8 cellular contexts compared by ENCODE assay signal in genomic region chr16:636206-637080, GRCh38. TPM values are rescaled to one million over a fixed set of nuclear protein-coding genes. Genes with fewer than 3 reads are reported as not detected.
DNase-seq lines count a peak whose midpoint lies in the region; ATAC-seq and TF ChIP-seq lines count a peak whose summit lies in the region.

TSS of gene METTL26 (minus strand) at chr16:636305. CDS start at chr16:636290, 15 bp downstream.

- no peaks in the 10 kb centered on the region for H4K20me1 ChIP-seq in hepatocyte (ENCODE audit: insufficient read depth, poor library complexity, severe bottlenecking)

- ATAC-seq in GM18511 (IDR thresholded peaks at IDR 0.05; ENCODE audit: unreplicated experiment) (peak; percentile 75), HG03025 (IDR thresholded peaks at IDR 0.05; ENCODE audit: low FRiP score, unreplicated experiment) (peak; percentile 48)

- in situ Hi-C loops in astrocyte of the cerebellum (cut with HindIII; ENCODE audit: low sequenced_read_pairs), result no loop called here

- WGBS in hepatocyte (ENCODE audit: low lambda C conversion rate, missing lambda C conversion rate), result 1% methylated on average over 89 of the region's 91 CpGs

- no peaks in the 10 kb centered on the region for H3K36me3 ChIP-seq in hepatocyte (replicated peaks; ENCODE audit: insufficient read depth, low read depth)

- no peaks in the 10 kb centered on the region for H3K27me3 ChIP-seq in hepatocyte

- peak within 1 kb of the TSS; percentile 55 for H3K4me3 ChIP-seq in astrocyte of the cerebellum (ENCODE audit: low read depth, low read length)
- H3K4me3 ChIP-seq in hepatocyte, result peak within 1 kb of the TSS; percentile 96

- H3K4me1 ChIP-seq in hepatocyte (ENCODE audit: insufficient read depth), result peaks cover 16% of the 10 kb centered on the region

- peak within 1 kb of the TSS; percentile 99 for H3K27ac ChIP-seq in hepatocyte

- no peak for TF ChIP-seq CTCF in astrocyte of the cerebellum (IDR thresholded peaks at IDR 0.05; ENCODE audit: low read depth, low read length, missing control alignments)
- TF ChIP-seq CTCF in hepatocyte (IDR thresholded peaks at IDR 0.05; ENCODE audit: poor library complexity), result no peak

- DNase-seq in NCI-H2081 (lab: John Stamatoyannopoulos, UW), result peak; percentile 93 to 94
- DNase-seq in T-helper 9 cell, result peak; percentile 88
- DNase-seq in astrocyte of the cerebellum (ENCODE audit: low read depth), result peak; percentile 80
- peak; percentile 97 for DNase-seq in hepatocyte (ENCODE audit: low spot score)
- DNase-seq in retina, result peak; percentile 99
- DNase-seq in cortex of kidney (lab: John Stamatoyannopoulos, UW), result no peak

- H3K9me2 ChIP-seq in hepatocyte (replicated peaks; ENCODE audit: insufficient read depth), result no peaks in the 10 kb centered on the region

- peak within 1 kb of the TSS; percentile 98 for H3K4me2 ChIP-seq in hepatocyte

- H3K79me2 ChIP-seq in hepatocyte, result peaks cover 12% of the 10 kb centered on the region

- no peaks in the 10 kb centered on the region for H3K9me3 ChIP-seq in hepatocyte (ENCODE audit: low read depth)

- H2AFZ ChIP-seq in hepatocyte, result peak within 1 kb of the TSS; percentile 86

RNA-seq across cellular contexts. Expression of gene METTL26, which starts in this region (rescaled TPM):
- 75.4 and 77.9 TPM in 2 replicates for total RNA-seq in hepatocyte
- polyA plus RNA-seq in hepatocyte, result 151 and 155 TPM in 2 replicates
